Comparison of ENCODE assay signal across 8 cellular contexts in genomic region chr19:3135961-3136683, GRCh38. TPM values are rescaled to one million over a fixed set of nuclear protein-coding genes. Genes with fewer than 3 reads are reported as not detected.
DNase-seq lines count a peak whose midpoint lies in the region; ATAC-seq and TF ChIP-seq lines count a peak whose summit lies in the region.

Gene GNA15 (plus strand): TSS chr19:3136033. CDS start chr19:3136451, 418 bp downstream.

- no peaks in the 10 kb centered on the region for H3K36me3 Mint-ChIP-seq in activated T-cell treated with anti-CD3 and anti-CD28 coated beads, Interleukin-2, amount 50 U/mL, for 24 hours (ENCODE audit: low read depth)

- H3K36me3 ChIP-seq in left lung (no peaks in the 10 kb centered on the region), upper lobe of left lung (no peaks in the 10 kb centered on the region)

- H3K27me3 Mint-ChIP-seq in activated T-cell treated with anti-CD3 and anti-CD28 coated beads, Interleukin-2, amount 50 U/mL, for 24 hours, result peaks cover 14% of the 10 kb centered on the region

- H3K4me1 ChIP-seq in left lung (peaks cover 4 to 63% of the 10 kb centered on the region in 2 donors), upper lobe of left lung (peaks cover 14 to 39% (median 27%) of the 10 kb centered on the region in 4 donors)

- H3K4me3 ChIP-seq in left lung, result peak within 1 kb of the TSS; percentile 25 to 69
- H3K4me3 ChIP-seq in upper lobe of left lung, result peak within 1 kb of the TSS in 3 of 4 donors; percentile 42 to 56 (median 56)

- peaks cover 2% of the 10 kb centered on the region for H3K9me3 Mint-ChIP-seq in activated T-cell treated with anti-CD3 and anti-CD28 coated beads, Interleukin-2, amount 50 U/mL, for 24 hours

- H3K9me3 ChIP-seq in left lung (no peaks in the 10 kb centered on the region), upper lobe of left lung (no peaks in the 10 kb centered on the region)

- TF ChIP-seq EP300 in upper lobe of left lung (IDR thresholded peaks at IDR 0.05), result no peak

- TF ChIP-seq POLR2A in upper lobe of left lung (IDR thresholded peaks at IDR 0.05), result peak in 1 of 4 donors; percentile 58

- H3K27me3 ChIP-seq in left lung (no peaks in the 10 kb centered on the region), upper lobe of left lung (no peaks in the 10 kb centered on the region)

- peak within 1 kb of the TSS; percentile 55 for H3K27ac Mint-ChIP-seq in activated T-cell treated with anti-CD3 and anti-CD28 coated beads, Interleukin-2, amount 50 U/mL, for 24 hours

- intact Hi-C loops in left lung (cut with DNase I), result no loop called here

- peak within 1 kb of the TSS; percentile 71 for H3K4me3 Mint-ChIP-seq in activated T-cell treated with anti-CD3 and anti-CD28 coated beads, Interleukin-2, amount 50 U/mL, for 24 hours

- TF ChIP-seq CTCF in left lung (IDR thresholded peaks at IDR 0.05) (no peak), upper lobe of left lung (IDR thresholded peaks at IDR 0.05) (no peak)

- peak; percentile 93 for ATAC-seq in left lung
- peak; percentile 74 to 88 for ATAC-seq in upper lobe of left lung (ENCODE audit: low FRiP score in 2 of 2)
- ATAC-seq in GM18870 (IDR thresholded peaks at IDR 0.05; ENCODE audit: unreplicated experiment), result no peak
- no peak for ATAC-seq in HG02884 (IDR thresholded peaks at IDR 0.05; ENCODE audit: unreplicated experiment)

- WGBS in upper lobe of left lung, 2 donors, result 52 to 57% methylated on average over 13 to 22 of the region's 40 CpGs

- H3K27ac ChIP-seq in left lung (peak within 1 kb of the TSS; percentile 44 to 89), upper lobe of left lung (peak within 1 kb of the TSS; percentile 75 to 90 (median 83))

- H3K4me1 Mint-ChIP-seq in activated T-cell treated with anti-CD3 and anti-CD28 coated beads, Interleukin-2, amount 50 U/mL, for 24 hours (ENCODE audit: low read depth), result peaks cover 43% of the 10 kb centered on the region

- peak; percentile 11 for DNase-seq in activated T-cell treated with anti-CD3 and anti-CD28 coated beads for 24 hours (ENCODE audit: low read depth)
- no peak for DNase-seq in activated T-cell treated with anti-CD3 and anti-CD28 coated beads for 4 hours
- peak; percentile 55 for DNase-seq in activated T-cell treated with anti-CD3 and anti-CD28 coated beads, Interleukin-2, amount 50 U/mL, for 24 hours
- DNase-seq in left lung, result peak; percentile 77 to 90
- peak; percentile 85 to 90 for DNase-seq in upper lobe of left lung
- no peak for DNase-seq in NCI-H524 (lab: John Stamatoyannopoulos, UW)

RNA-seq across cellular contexts. Expression of gene GNA15, which starts in this region (rescaled TPM):
- total RNA-seq in left lung (10 to 100 TPM; 17.6 to 35.9 TPM), upper lobe of left lung (10 to 100 TPM; 19.0 to 31.4 (median 28.4) TPM)

Comparison
In these comparisons a context has a peak if more than half of its experiments do, and no peak if none do; other contexts are left out.
1. DNase-seq: peak in activated T-cell treated with anti-CD3 and anti-CD28 coated beads for 24 hours (single experiment), activated T-cell treated with anti-CD3 and anti-CD28 coated beads, Interleukin-2, amount 50 U/mL, for 24 hours (single experiment), left lung (2 of 2) and upper lobe of left lung (2 of 2); none in activated T-cell treated with anti-CD3 and anti-CD28 coated beads for 4 hours (single experiment) and NCI-H524 (0 of 2).
2. ATAC-seq: peak in left lung (single experiment) and upper lobe of left lung (2 of 2); none in GM18870 (single experiment) and HG02884 (single experiment).